19 cellular contexts compared by ENCODE assay signal in the genomic region with DNA sequence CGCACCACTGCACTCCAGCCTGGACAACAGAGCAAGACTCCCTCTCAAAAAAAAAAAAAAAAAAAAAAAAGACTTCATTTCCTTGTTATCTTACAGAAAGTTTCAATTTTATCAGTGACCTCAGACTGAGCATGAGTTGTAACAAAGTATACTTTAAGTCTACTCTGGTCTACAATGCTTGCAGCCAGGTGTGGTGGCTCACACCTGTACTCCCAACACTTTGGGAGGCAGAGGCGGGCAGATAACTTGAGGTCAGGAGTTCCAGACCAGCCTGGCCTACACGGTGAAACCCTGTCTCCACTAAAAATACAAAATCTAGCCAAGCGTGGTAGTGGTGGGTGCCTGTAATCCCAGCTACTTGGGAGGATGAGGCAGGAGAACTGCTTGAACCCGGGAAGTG. TPM values are rescaled to one million over a fixed set of nuclear protein-coding genes. Genes with fewer than 3 reads are reported as not detected.
DNase-seq lines count a peak whose midpoint lies in the region; ATAC-seq and TF ChIP-seq lines count a peak whose summit lies in the region.
"Had no signal": no experiment of that assay in that cellular context is flagged by ENCODE, and none has a peak within 500 bp of the region (broad histone marks: within the 10 kb centered on the region; RNA-seq: fewer than 3 reads in every experiment).

No MANE protein-coding gene starts in this region.

- H3K36me3 ChIP-seq in mesendoderm (ENCODE audit: control insufficient read depth, insufficient read depth, low read length) = no peaks in the 10 kb centered on the region
- H3K36me3 ChIP-seq in suprapubic skin = peaks cover 55% of the 10 kb centered on the region

- peak overlapping the region; percentile 43 for H3K27ac Mint-ChIP-seq in CD4-positive, alpha-beta T cell
- H3K27ac Mint-ChIP-seq in activated naive CD8-positive, alpha-beta T cell treated with anti-CD3 and anti-CD28 coated beads for 36 hours = peak overlapping the region; percentile 20
- H3K27ac Mint-ChIP-seq in memory B cell = peak overlapping the region; percentile 41

- no peaks in the 10 kb centered on the region for H3K27me3 Mint-ChIP-seq in CD4-positive, alpha-beta T cell
- no peaks in the 10 kb centered on the region for H3K27me3 Mint-ChIP-seq in activated naive CD8-positive, alpha-beta T cell treated with anti-CD3 and anti-CD28 coated beads for 36 hours
- no peaks in the 10 kb centered on the region for H3K27me3 Mint-ChIP-seq in memory B cell
- H3K27me3 Mint-ChIP-seq: CD8-positive, alpha-beta memory T cell; IgD-negative memory B cell had no signal

- DNase-seq in CD4-positive, alpha-beta T cell = no peak
- DNase-seq in activated naive CD8-positive, alpha-beta T cell treated with anti-CD3 and anti-CD28 coated beads for 36 hours = no peak
- DNase-seq in memory B cell (ENCODE audit: low spot score in 2 of 2) (no peak), mesendoderm (no peak), DMS79 treated with DMSO at 0.1 percent for 48 hours (lab: John Stamatoyannopoulos, UW) (no peak), suprapubic skin (ENCODE audit: low spot score in 2 of 2) (no peak)
- DNase-seq: CD8-positive, alpha-beta memory T cell; DMS53; H7; Karpas-422; NCI-H1048; NCI-H1436; NCI-H2029; NCI-H526; SJCRH30 had no signal

- intact Hi-C loops in CD4-positive, alpha-beta T cell (cut with DNase I, micrococcal nuclease) = no loop called here

- TF ChIP-seq POLR2A in GM18951 (IDR thresholded peaks at IDR 0.05; ENCODE audit: extremely low read depth, insufficient read depth, insufficient read length) (peak; percentile 12), suprapubic skin (IDR thresholded peaks at IDR 0.05) (no peak)

- peaks cover 90% of the 10 kb centered on the region for H3K79me2 ChIP-seq in mesendoderm (ENCODE audit: control insufficient read depth, insufficient read depth, low read length)

- H3K4me2 ChIP-seq in mesendoderm (ENCODE audit: low read length) = no peak overlapping the region
- H3K4me2 ChIP-seq: BLaER1 treated with 17β-estradiol and CSF1 and Interleukin-3, amounts not matched to agents 10 nM and 100 nM had no signal

- POLR2A ChIA-PET in CD4-positive, alpha-beta T cell (lab: Charles Lee) = no interaction called here

- H2BK15ac ChIP-seq in mesendoderm (replicated peaks; ENCODE audit: low read depth) = no peak overlapping the region

- no peak for TF ChIP-seq CTCF in CD4-positive, alpha-beta T cell (IDR thresholded peaks at IDR 0.05)
- no peak for TF ChIP-seq CTCF in suprapubic skin (IDR thresholded peaks at IDR 0.05)

- in situ Hi-C loops in GM18951 (cut with MboI; ENCODE audit: low sequenced_read_pairs, unreplicated experiment) = no loop called here

- H3K4me1 Mint-ChIP-seq in CD4-positive, alpha-beta T cell (ENCODE audit: low read depth) = peaks cover 83% of the 10 kb centered on the region
- peaks cover 60% of the 10 kb centered on the region for H3K4me1 Mint-ChIP-seq in activated naive CD8-positive, alpha-beta T cell treated with anti-CD3 and anti-CD28 coated beads for 36 hours
- peaks cover 21% of the 10 kb centered on the region for H3K4me1 Mint-ChIP-seq in memory B cell

- H2AK5ac ChIP-seq in mesendoderm (ENCODE audit: low read length) = no peak overlapping the region

- no peaks in the 10 kb centered on the region for H3K9me3 Mint-ChIP-seq in CD4-positive, alpha-beta T cell
- peaks cover 3% of the 10 kb centered on the region for H3K9me3 Mint-ChIP-seq in activated naive CD8-positive, alpha-beta T cell treated with anti-CD3 and anti-CD28 coated beads for 36 hours
- no peaks in the 10 kb centered on the region for H3K9me3 Mint-ChIP-seq in memory B cell
- H3K9me3 Mint-ChIP-seq: CD8-positive, alpha-beta memory T cell; IgD-negative memory B cell had no signal

- no peak overlapping the region for H4K8ac ChIP-seq in mesendoderm (ENCODE audit: low read depth, low read length)

- H3K9me3 ChIP-seq in CD4-positive, alpha-beta T cell (ENCODE audit: control insufficient read depth, low read length) = no peaks in the 10 kb centered on the region
- no peaks in the 10 kb centered on the region for H3K9me3 ChIP-seq in suprapubic skin
- H3K9me3 ChIP-seq: SJCRH30 had no signal

- H3K27me3 ChIP-seq in CD4-positive, alpha-beta T cell (ENCODE audit: control insufficient read depth, insufficient read depth, low read length) = no peaks in the 10 kb centered on the region
- H3K27me3 ChIP-seq in mesendoderm (ENCODE audit: insufficient read depth, low read length, poor library complexity) = no peaks in the 10 kb centered on the region
- H3K27me3 ChIP-seq in suprapubic skin = no peaks in the 10 kb centered on the region
- H3K27me3 ChIP-seq: BLaER1 treated with 17β-estradiol and CSF1 and Interleukin-3, amounts not matched to agents 10 nM and 100 nM; SJCRH30 had no signal

- H3K4me3 ChIP-seq in mesendoderm (ENCODE audit: low read length) (no peak overlapping the region), suprapubic skin (no peak overlapping the region)
- H3K4me3 ChIP-seq: BLaER1 treated with 17β-estradiol and CSF1 and Interleukin-3, amounts not matched to agents 10 nM and 100 nM; SJCRH30 had no signal

- ATAC-seq in CD4-positive, alpha-beta T cell (ENCODE audit: poor library complexity) = no peak
- no peak for ATAC-seq in memory B cell (ENCODE audit: low read depth)

- H3K36me3 Mint-ChIP-seq in CD4-positive, alpha-beta T cell (ENCODE audit: low read depth) = peaks cover 97% of the 10 kb centered on the region
- peaks cover 77% of the 10 kb centered on the region for H3K36me3 Mint-ChIP-seq in activated naive CD8-positive, alpha-beta T cell treated with anti-CD3 and anti-CD28 coated beads for 36 hours
- peaks cover 31% of the 10 kb centered on the region for H3K36me3 Mint-ChIP-seq in memory B cell

- no peak overlapping the region for H3K23ac ChIP-seq in mesendoderm (ENCODE audit: low read length)

- no CpG with 5 or more reads among the region's 5 CpGs for WGBS in mesendoderm (ENCODE audit: extremely low coverage, insufficient coverage, low lambda C conversion rate)
- WGBS in suprapubic skin = 90% methylated on average over 5 of the region's 5 CpGs

- H3K56ac ChIP-seq in mesendoderm (ENCODE audit: low read length) = no peak overlapping the region

- H2BK5ac ChIP-seq in mesendoderm (ENCODE audit: low read length) = no peak overlapping the region

- no peak overlapping the region for H2BK120ac ChIP-seq in mesendoderm (ENCODE audit: low read depth, low read length)

- H3K4me1 ChIP-seq in mesendoderm (ENCODE audit: control insufficient read depth, low read depth, low read length) (no peaks in the 10 kb centered on the region), suprapubic skin (peaks cover 25% of the 10 kb centered on the region)

- H3K4ac ChIP-seq in mesendoderm (ENCODE audit: low read depth, low read length) = no peak overlapping the region

- CTCF ChIA-PET in CD4-positive, alpha-beta T cell (lab: Charles Lee) = no interaction called here

- no peak for TF ChIP-seq EP300 in suprapubic skin (IDR thresholded peaks at IDR 0.05)

- no peak overlapping the region for H4K5ac ChIP-seq in mesendoderm (ENCODE audit: low read length)

- no peak overlapping the region for H3K9ac ChIP-seq in mesendoderm (ENCODE audit: low read length)
- H3K9ac ChIP-seq: BLaER1 treated with 17β-estradiol and CSF1 and Interleukin-3, amounts not matched to agents 10 nM and 100 nM had no signal

- no peaks in the 10 kb centered on the region for H3K79me1 ChIP-seq in mesendoderm (ENCODE audit: low read length)

- H3K18ac ChIP-seq in mesendoderm (ENCODE audit: low read length) = no peak overlapping the region

- no peak overlapping the region for H3K4me3 Mint-ChIP-seq in CD4-positive, alpha-beta T cell
- H3K4me3 Mint-ChIP-seq in activated naive CD8-positive, alpha-beta T cell treated with anti-CD3 and anti-CD28 coated beads for 36 hours = no peak overlapping the region
- H3K4me3 Mint-ChIP-seq in memory B cell = no peak overlapping the region

- H3K27ac ChIP-seq in CD4-positive, alpha-beta T cell (ENCODE audit: low read depth, low read length) = no peak overlapping the region
- no peak overlapping the region for H3K27ac ChIP-seq in mesendoderm (ENCODE audit: low read depth, low read length)
- no peak overlapping the region for H3K27ac ChIP-seq in suprapubic skin
- H3K27ac ChIP-seq: BLaER1 treated with 17β-estradiol and CSF1 and Interleukin-3, amounts not matched to agents 10 nM and 100 nM; SJCRH30 had no signal

RNA-seq across cellular contexts. Expression of a gene that starts 18.0 kb away (rescaled TPM):
- total RNA-seq in CD4-positive, alpha-beta T cell = 100 to 1,000 TPM; 507 to 528 TPM
- 1,000 to 10,000 TPM; 1,256 to 1,302 TPM for total RNA-seq in activated naive CD8-positive, alpha-beta T cell treated with anti-CD3 and anti-CD28 coated beads for 36 hours
- polyA plus RNA-seq in mesendoderm (2013, experiment 1 of 2) = 1,460 TPM
- polyA plus RNA-seq in mesendoderm (2013, experiment 2 of 2) = 1,374 TPM
- 100 to 1,000 TPM; 355 to 512 (median 409) TPM for total RNA-seq in suprapubic skin

RNA-seq across cellular contexts. Expression of a gene that starts 28.7 kb away (rescaled TPM):
- not detected for total RNA-seq in CD4-positive, alpha-beta T cell
- total RNA-seq in activated naive CD8-positive, alpha-beta T cell treated with anti-CD3 and anti-CD28 coated beads for 36 hours = under 1 TPM; 0.08 to 0.22 TPM
- 0.55 TPM for polyA plus RNA-seq in mesendoderm (2013, experiment 1 of 2)
- polyA plus RNA-seq in mesendoderm (2013, experiment 2 of 2) = 0.70 TPM
- total RNA-seq in suprapubic skin = not detected
- total RNA-seq: CD8-positive, alpha-beta memory T cell; MCF 10A; SJCRH30 had no signal
- polyA plus RNA-seq: CD8-positive, alpha-beta memory T cell had no signal
